In the genomic region with DNA sequence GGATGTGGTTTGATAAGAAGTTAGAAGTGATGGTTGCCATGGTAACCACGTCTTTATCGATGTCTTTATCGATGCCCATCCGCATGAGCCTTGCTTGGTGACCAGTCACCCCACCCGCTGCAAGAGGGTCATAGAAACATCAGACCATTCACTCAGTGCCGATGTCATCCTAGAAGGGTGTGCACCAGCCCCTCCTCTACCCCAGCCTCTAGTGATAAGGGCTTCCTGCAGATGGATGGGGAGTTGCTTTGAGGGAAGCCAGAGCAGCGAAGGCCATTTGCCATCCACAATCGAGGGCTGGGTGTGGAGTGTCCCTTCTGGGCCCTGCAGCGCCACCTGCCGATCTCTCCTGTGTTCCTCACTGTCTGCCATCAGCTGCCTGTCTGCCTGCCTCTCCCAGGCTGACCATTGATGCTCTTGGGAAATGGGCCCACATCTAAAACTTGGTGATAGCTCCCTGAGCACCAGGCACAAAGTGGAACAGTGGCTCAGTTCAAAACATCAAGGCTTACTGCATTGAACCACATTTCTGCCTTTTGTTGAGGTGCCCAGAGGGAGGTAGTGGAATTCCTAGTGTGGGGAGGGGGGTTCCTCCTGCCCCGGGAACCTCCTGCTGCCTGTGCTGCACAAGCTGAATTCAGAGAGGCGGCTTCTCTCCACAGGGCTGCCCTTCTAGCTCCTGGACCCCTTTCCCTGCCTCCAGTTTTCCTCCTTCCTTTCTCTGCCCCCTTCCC, we compare ENCODE assay signal across 9 cellular contexts. TPM values are rescaled to one million over a fixed set of nuclear protein-coding genes. Genes with fewer than 3 reads are reported as not detected.
DNase-seq lines count a peak whose midpoint lies in the region; ATAC-seq and TF ChIP-seq lines count a peak whose summit lies in the region.
"Had no signal": no experiment of that assay in that cellular context is flagged by ENCODE, and none has a peak within 500 bp of the region (broad histone marks: within the 10 kb centered on the region; RNA-seq: fewer than 3 reads in every experiment).

No MANE protein-coding gene starts in this region.

- peaks cover 2% of the 10 kb centered on the region; the same call in 2 of the 3 replicates for H3K4me1 Mint-ChIP-seq in GM23338

- no peaks in the 10 kb centered on the region for H3K27me3 ChIP-seq in GM23338 (ENCODE audit: insufficient read depth)
- H3K27me3 ChIP-seq in adrenal gland, result no peaks in the 10 kb centered on the region
- H3K27me3 ChIP-seq in left lung, result peaks cover 0 to 45% of the 10 kb centered on the region in 2 donors

- intact Hi-C loops in adrenal gland (cut with DNase I) (no loop called here), left lung (cut with DNase I) (no loop called here)

- H3K9me3 ChIP-seq in adrenal gland (replicated peaks in 1 of 3) (no peaks in the 10 kb centered on the region), left lung (no peaks in the 10 kb centered on the region)
- H3K9me3 ChIP-seq: neutrophil had no signal

- peaks cover 8% of the 10 kb centered on the region for H3K27me3 Mint-ChIP-seq in GM23338 (ENCODE audit: insufficient read depth, low read depth, poor library complexity)

- H3K9me2 ChIP-seq in GM23338 (ENCODE audit: insufficient read depth), result no peaks in the 10 kb centered on the region

- H3K27ac Mint-ChIP-seq in GM23338, result no peak overlapping the region

- peak; percentile 47 for DNase-seq in DMS 273 treated with DMSO at 0.1 percent for 48 hours (lab: John Stamatoyannopoulos, UW)
- DNase-seq in GM23338 (ENCODE audit: low spot score), result peak; percentile 94
- DNase-seq in NCI-H748 treated with DMSO at 0.1 percent for 48 hours (lab: John Stamatoyannopoulos, UW), result peak; percentile 63
- DNase-seq in adrenal gland, result peak; percentile 37 to 73 (median 63)
- no peak for DNase-seq in left lung
- DNase-seq in NCI-H446 treated with DMSO at 0.1 percent for 48 hours (lab: John Stamatoyannopoulos, UW), result no peak

- no peak overlapping the region for H2AFZ ChIP-seq in GM23338

- H3K4me3 ChIP-seq in GM23338, result no peak overlapping the region
- H3K4me3 ChIP-seq in adrenal gland, result no peak overlapping the region
- no peak overlapping the region for H3K4me3 ChIP-seq in left lung

- H4K20me1 ChIP-seq in GM23338 (replicated peaks; ENCODE audit: insufficient read depth), result no peaks in the 10 kb centered on the region

- no peaks in the 10 kb centered on the region for H3K4me1 ChIP-seq in GM23338 (ENCODE audit: insufficient read depth)
- H3K4me1 ChIP-seq in adrenal gland (replicated peaks in 1 of 2), result no peaks in the 10 kb centered on the region
- no peaks in the 10 kb centered on the region for H3K4me1 ChIP-seq in left lung

- 56 to 90% (median 61%) methylated on average over 7 to 12 of the region's 12 CpGs for WGBS in adrenal gland, 4 donors

- ATAC-seq in GM23338, result peak; percentile 98
- peak; percentile 68 for ATAC-seq in left lung
- no peak for ATAC-seq in HG02885 (IDR thresholded peaks at IDR 0.05; ENCODE audit: poor library complexity, unreplicated experiment)
- no peak for ATAC-seq in HG03520 (IDR thresholded peaks at IDR 0.05; ENCODE audit: unreplicated experiment)

- H3F3A ChIP-seq in GM23338 (replicated peaks; ENCODE audit: low read depth), result no peaks in the 10 kb centered on the region

- no peak overlapping the region for H3K4me3 Mint-ChIP-seq in GM23338

- H3K27ac ChIP-seq in GM23338 (ENCODE audit: low read depth), result no peak overlapping the region
- no peak overlapping the region for H3K27ac ChIP-seq in adrenal gland
- no peak overlapping the region for H3K27ac ChIP-seq in left lung
- H3K27ac ChIP-seq: neutrophil had no signal

- H3K36me3 ChIP-seq in GM23338 (ENCODE audit: insufficient read depth), result no peaks in the 10 kb centered on the region
- no peaks in the 10 kb centered on the region for H3K36me3 ChIP-seq in adrenal gland (replicated peaks in 1 of 2)
- H3K36me3 ChIP-seq in left lung, result no peaks in the 10 kb centered on the region
- H3K36me3 ChIP-seq: neutrophil had no signal

- TF ChIP-seq POLR2A in adrenal gland (IDR thresholded peaks at IDR 0.05), result no peak

- no peaks in the 10 kb centered on the region for H3K9me3 Mint-ChIP-seq in GM23338

- no peaks in the 10 kb centered on the region for H3K79me2 ChIP-seq in GM23338 (replicated peaks; ENCODE audit: insufficient read depth)

- TF ChIP-seq CTCF in GM23338 (conservative IDR thresholded peaks at IDR 0.05; ENCODE audit: low read depth in 2 of 2) (peak; percentile 82 to 93), adrenal gland (IDR thresholded peaks at IDR 0.05) (peak; percentile 8 to 54 (median 42)), left lung (IDR thresholded peaks at IDR 0.05) (peak in 1 of 2 donors; percentile 14)

- no peak overlapping the region for H3K4me2 ChIP-seq in GM23338

- no peaks in the 10 kb centered on the region for H3K36me3 Mint-ChIP-seq in GM23338 (ENCODE audit: low read depth)

TF ChIP-seq in GM23338, 12 proteins besides CTCF, POLR2A, EP300 and RAD21:
- TF ChIP-seq CREB1 (CRISPR knock-in tag; IDR thresholded peaks at IDR 0.05; ENCODE audit: low read depth) (0 out of 2 replicates have a peak, but pooled peaks have one; percentile 11), EZH2phosphoT487 (IDR thresholded peaks at IDR 0.05; ENCODE audit: unreplicated experiment) (no peak)

RNA-seq across cellular contexts. Expression of gene CALB2, which starts 8.9 kb away (rescaled TPM):
- total RNA-seq in GM23338 (2014; rRNA removed; shearing (Covaris generic)), result 2.4 and 3.9 TPM in 2 replicates
- polyA plus RNA-seq in GM23338 (2016; fragmentation: Nextera tagmentation; extraction: Ambion mirVana) (3.7 and 4.2 TPM in 2 replicates), adrenal gland (10 to 100 TPM; 17.8 to 36.5 (median 28.1) TPM)
- total RNA-seq in adrenal gland (10 to 100 TPM; 24.4 to 68.5 (median 49.9) TPM), left lung (under 1 TPM; 0.35 to 0.60 TPM)

Comparison
In these comparisons a context has a peak if more than half of its experiments do, and no peak if none do; other contexts are left out.
1. DNase-seq: peak in DMS 273 treated with DMSO at 0.1 percent for 48 hours (single experiment), GM23338 (single experiment), NCI-H748 treated with DMSO at 0.1 percent for 48 hours (single experiment) and adrenal gland (7 of 7); none in left lung (0 of 2) and NCI-H446 treated with DMSO at 0.1 percent for 48 hours (single experiment).
2. ATAC-seq: peak in GM23338 (single experiment) and left lung (single experiment); none in HG02885 (single experiment) and HG03520 (single experiment).